8 cellular contexts compared by ENCODE assay signal in the genomic region with DNA sequence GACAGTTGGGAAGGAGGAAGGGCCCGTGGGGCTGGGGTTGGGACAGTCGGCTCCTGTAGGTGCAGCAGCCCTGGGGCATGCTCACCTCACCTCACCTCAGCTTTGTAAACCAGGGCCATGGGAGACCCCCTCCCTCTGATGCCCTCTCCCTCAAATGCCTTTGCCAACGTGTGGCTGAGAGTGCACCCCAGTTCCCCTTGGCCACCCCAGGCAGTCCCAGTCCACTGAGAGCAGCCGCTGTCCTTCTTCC. TPM values are rescaled to one million over a fixed set of nuclear protein-coding genes. Genes with fewer than 3 reads are reported as not detected.
DNase-seq lines count a peak whose midpoint lies in the region; ATAC-seq and TF ChIP-seq lines count a peak whose summit lies in the region.

No MANE protein-coding gene starts in this region.

- H3K4me1 ChIP-seq in naive thymus-derived CD4-positive, alpha-beta T cell (ENCODE audit: control insufficient read depth in 2 of 2, insufficient read depth in 2 of 2, low read length in 2 of 2), result peaks cover 36 to 46% of the 10 kb centered on the region in 2 donors

- H3K27me3 Mint-ChIP-seq in chondrocyte (ENCODE audit: low read depth), result no peaks in the 10 kb centered on the region
- peaks cover 0 to 10% (median 0%) of the 10 kb centered on the region in 5 donors for H3K27me3 Mint-ChIP-seq in naive thymus-derived CD4-positive, alpha-beta T cell

- H3K4me3 ChIP-seq in BJ (ENCODE audit: low read depth, low read length), result peak overlapping the region; percentile 20; the same call in 1 of the 2 replicates
- peak overlapping the region; percentile 63 for H3K4me3 ChIP-seq in Jurkat, Clone E6-1 (ENCODE audit: low read length)
- H3K4me3 ChIP-seq in naive thymus-derived CD4-positive, alpha-beta T cell (ENCODE audit: low read length), result peak overlapping the region; percentile 82

- H3K27ac ChIP-seq in naive thymus-derived CD4-positive, alpha-beta T cell (ENCODE audit: low read depth, low read length), result peak overlapping the region; percentile 98

- peaks cover 5% of the 10 kb centered on the region for H3K36me3 Mint-ChIP-seq in chondrocyte (ENCODE audit: low read depth)
- H3K36me3 Mint-ChIP-seq in naive thymus-derived CD4-positive, alpha-beta T cell, result peaks cover 0 to 7% (median 0%) of the 10 kb centered on the region in 5 donors

- no peaks in the 10 kb centered on the region for H3K9me3 Mint-ChIP-seq in chondrocyte (ENCODE audit: low read depth)
- H3K9me3 Mint-ChIP-seq in naive thymus-derived CD4-positive, alpha-beta T cell, result peaks cover 0 to 7% (median 0%) of the 10 kb centered on the region in 11 donors

- CTCF ChIA-PET in BJ (lab: Yijun Ruan, JAX), result interaction anchor here (0.6 to 7.5 kb wide), 8 partner anchors 13 to 90 kb away, joined by 3 to 128 read pairs (median 16); a partner anchor contains a TSS
- CTCF ChIA-PET in naive thymus-derived CD4-positive, alpha-beta T cell (lab: Charles Lee), result interaction anchor here (0.8 to 7.7 kb wide), 8 partner anchors 12 to 89 kb away, joined by 4 to 90 read pairs (median 18); a partner anchor contains a TSS

- POLR2A ChIA-PET in BJ (lab: Charles Lee), result interaction anchor here (0.5 to 7.4 kb wide), 6 partner anchors 61 to 143 kb away, joined by 3 to 204 read pairs (median 5); a partner anchor contains a TSS
- POLR2A ChIA-PET in naive thymus-derived CD4-positive, alpha-beta T cell (lab: Charles Lee), result interaction anchor here (1.0 to 21.7 kb wide), 14 partner anchors 9 to 220 kb away, joined by 3 to 2591 read pairs (median 24); a partner anchor contains a TSS

- no peaks in the 10 kb centered on the region for H3K27me3 ChIP-seq in BJ (ENCODE audit: control insufficient read depth, insufficient read depth, low read length)
- no peaks in the 10 kb centered on the region for H3K27me3 ChIP-seq in naive thymus-derived CD4-positive, alpha-beta T cell (ENCODE audit: control insufficient read depth in 2 of 2, insufficient read depth in 2 of 2, low read length in 2 of 2)

- peaks cover 75% of the 10 kb centered on the region for H3K4me1 Mint-ChIP-seq in chondrocyte (ENCODE audit: low read depth)
- peaks cover 36 to 62% (median 45%) of the 10 kb centered on the region in 7 donors for H3K4me1 Mint-ChIP-seq in naive thymus-derived CD4-positive, alpha-beta T cell

- intact Hi-C loops in naive thymus-derived CD4-positive, alpha-beta T cell (cut with micrococcal nuclease), result loop anchor here in 1 of 2 donors (5.0 kb wide), 1 partner anchor 51 kb away; no protein-coding TSS in a partner anchor
- intact Hi-C loops in left colon (cut with DNase I, micrococcal nuclease), result loop anchor here (5.0 kb wide), 2 partner anchors 36 to 94 kb away; a partner anchor contains a TSS

- peaks cover 1% of the 10 kb centered on the region; the same call in 1 of the 2 replicates for H3K36me3 ChIP-seq in BJ (ENCODE audit: control insufficient read depth, insufficient read depth, low read length)
- H3K36me3 ChIP-seq in naive thymus-derived CD4-positive, alpha-beta T cell (ENCODE audit: control insufficient read depth in 2 of 3, insufficient read depth in 3 of 3, low read length in 3 of 3), result peaks cover 0 to 11% (median 0%) of the 10 kb centered on the region in 3 experiments

- ATAC-seq in naive thymus-derived CD4-positive, alpha-beta T cell, result no peak
- ATAC-seq in left colon (no peak), HG03196 (IDR thresholded peaks at IDR 0.05; ENCODE audit: unreplicated experiment) (no peak)

- no peaks in the 10 kb centered on the region for H3K9me3 ChIP-seq in naive thymus-derived CD4-positive, alpha-beta T cell (ENCODE audit: control insufficient read depth in 2 of 3, low read length in 3 of 3)

- DNase-seq in BJ (ENCODE audit: low read depth) (no peak), chondrocyte (ENCODE audit: low spot score) (no peak), left colon (no peak), dedifferentiated amniotic fluid mesenchymal stem cell (ENCODE audit: extremely low spot score) (no peak)
- no peak for DNase-seq in Jurkat, Clone E6-1 (ENCODE audit: low read depth, low spot score)
- peak in 1 of 9 donors; percentile 7 for DNase-seq in naive thymus-derived CD4-positive, alpha-beta T cell
- DNase-seq in activated CD4-positive, alpha-beta T cell treated with anti-CD3 and anti-CD28 coated beads for 48 hours, result no peak

- peak overlapping the region; percentile 100 for H3K27ac Mint-ChIP-seq in chondrocyte (ENCODE audit: unreplicated experiment)
- peak overlapping the region; percentile 97 to 100 (median 99) for H3K27ac Mint-ChIP-seq in naive thymus-derived CD4-positive, alpha-beta T cell

- H3K4me3 Mint-ChIP-seq in chondrocyte (ENCODE audit: unreplicated experiment), result peak overlapping the region; percentile 73
- H3K4me3 Mint-ChIP-seq in naive thymus-derived CD4-positive, alpha-beta T cell, result peak overlapping the region; percentile 92 to 100 (median 97)

- no peak for TF ChIP-seq CTCF in BJ (IDR thresholded peaks at IDR 0.05; ENCODE audit: insufficient read depth, low read depth, low read length)
- TF ChIP-seq CTCF in chondrocyte (IDR thresholded peaks at IDR 0.05), result no peak

RNA-seq across cellular contexts. Expression of a gene that starts 4.2 kb away (rescaled TPM):
- 59.2 and 87.2 TPM in 2 replicates for polyA plus RNA-seq in BJ (2011; rRNA removed)
- 274 and 373 TPM in 2 replicates for polyA minus RNA-seq in BJ (2011; rRNA and poly(A)+ RNA removed)
- polyA plus RNA-seq in Jurkat, Clone E6-1 (2012; ENCODE audit: insufficient read depth, insufficient read length), result 25.7 TPM
- total RNA-seq in chondrocyte (333 to 440 TPM (median 377 TPM) in 3 replicates), left colon (1,000 to 10,000 TPM in 1 of 2 donors, 100 to 1,000 TPM in 1; 818 to 1,135 TPM)
- 1,000 to 10,000 TPM in 1 of 5 experiments, 100 to 1,000 TPM in 4; 358 to 1,454 (median 414) TPM for total RNA-seq in naive thymus-derived CD4-positive, alpha-beta T cell
- polyA plus RNA-seq in naive thymus-derived CD4-positive, alpha-beta T cell, result 1 to 10 TPM; 2.5 to 2.6 TPM

RNA-seq across cellular contexts. Expression of a gene that starts 31.9 kb away (rescaled TPM):
- polyA plus RNA-seq in BJ (2011; rRNA removed), result 15.0 and 21.6 TPM in 2 replicates
- polyA minus RNA-seq in BJ (2011; rRNA and poly(A)+ RNA removed), result 13.0 and 15.4 TPM in 2 replicates
- polyA plus RNA-seq in Jurkat, Clone E6-1 (2012; ENCODE audit: insufficient read depth, insufficient read length), result 13.4 TPM
- total RNA-seq in chondrocyte, result 43.6 to 49.6 TPM (median 45.5 TPM) in 3 replicates
- total RNA-seq in naive thymus-derived CD4-positive, alpha-beta T cell, result 10 to 100 TPM; 28.9 to 66.8 (median 44.7) TPM
- 10 to 100 TPM; 39.3 to 55.8 TPM for polyA plus RNA-seq in naive thymus-derived CD4-positive, alpha-beta T cell
- total RNA-seq in left colon, result 10 to 100 TPM; 38.1 to 42.2 TPM

RNA-seq across cellular contexts. Expression of a gene that starts 35.9 kb away (rescaled TPM):
- polyA plus RNA-seq in BJ (2011; rRNA removed), result 1.1 and 2.1 TPM in 2 replicates
- 2.3 TPM in 2 replicates for polyA minus RNA-seq in BJ (2011; rRNA and poly(A)+ RNA removed)
- polyA plus RNA-seq in Jurkat, Clone E6-1 (2012; ENCODE audit: insufficient read depth, insufficient read length), result 10.5 TPM
- 11.7 to 14.4 TPM (median 13.1 TPM) in 3 replicates for total RNA-seq in chondrocyte
- 10 to 100 TPM; 20.2 to 90.6 (median 34.1) TPM for total RNA-seq in naive thymus-derived CD4-positive, alpha-beta T cell
- 10 to 100 TPM; 12.3 to 21.3 TPM for polyA plus RNA-seq in naive thymus-derived CD4-positive, alpha-beta T cell
- total RNA-seq in left colon, result 1 to 10 TPM; 5.8 to 8.4 TPM

Comparison
In these comparisons a context has a peak if more than half of its experiments do, and no peak if none do; other contexts are left out.
1. H3K4me3 ChIP-seq: peak in every context shown above with its lines; median percentile 82 in naive thymus-derived CD4-positive, alpha-beta T cell; 63 in Jurkat, Clone E6-1; 20 in BJ.